8 cellular contexts compared by ENCODE assay signal in genomic region chr3:38960953-38961622, GRCh38.
DNase-seq lines count a peak whose midpoint lies in the region; ATAC-seq and TF ChIP-seq lines count a peak whose summit lies in the region.

No MANE protein-coding gene starts in this region.

- no peak overlapping the region for H3K4me3 ChIP-seq in HAP-1
- no peak overlapping the region for H3K4me3 ChIP-seq in left ventricle myocardium inferior
- no peak overlapping the region for H3K4me3 ChIP-seq in spleen

- peak; percentile 58 to 63 for ATAC-seq in activated naive CD4-positive, alpha-beta T cell treated with anti-CD3 and anti-CD28 coated beads, Interleukin-2, amount 50 U/mL, for 72 hours
- ATAC-seq in activated CD8-positive, alpha-beta memory T cell treated with anti-CD3 and anti-CD28 coated beads, Interleukin-2, amount 10 ng/mL, durations not matched to agents 7 days and 5 days: no peak

- no peaks in the 10 kb centered on the region for H3K4me1 Mint-ChIP-seq in activated CD8-positive, alpha-beta memory T cell treated with anti-CD3 and anti-CD28 coated beads, Interleukin-2, amount 10 ng/mL, durations not matched to agents 7 days and 5 days

- H3K36me3 ChIP-seq in HAP-1 (replicated peaks) (no peaks in the 10 kb centered on the region), left ventricle myocardium inferior (no peaks in the 10 kb centered on the region), spleen (no peaks in the 10 kb centered on the region)

- intact Hi-C loops in left ventricle myocardium inferior (cut with micrococcal nuclease) (no loop called here), spleen (cut with DNase I; ENCODE audit: low total_unique reads) (no loop called here)

- no peak for TF ChIP-seq POLR2A in spleen (IDR thresholded peaks at IDR 0.05)

- no peaks in the 10 kb centered on the region for H3K9me3 Mint-ChIP-seq in activated naive CD4-positive, alpha-beta T cell treated with anti-CD3 and anti-CD28 coated beads, Interleukin-2, amount 50 U/mL, for 72 hours
- H3K9me3 Mint-ChIP-seq in activated CD8-positive, alpha-beta memory T cell treated with anti-CD3 and anti-CD28 coated beads, Interleukin-2, amount 10 ng/mL, durations not matched to agents 7 days and 5 days (ENCODE audit: low read depth): no peaks in the 10 kb centered on the region

- peak; percentile 55 for DNase-seq in DMS53 (lab: John Stamatoyannopoulos, UW)
- peak; percentile 49 to 62 for DNase-seq in HAP-1 (ENCODE audit: low spot score in 2 of 2)
- DNase-seq in NCI-H526 treated with DMSO at 0.1 percent for 48 hours (lab: John Stamatoyannopoulos, UW): peak; percentile 26
- peak in 1 of 2 donors; percentile 21 for DNase-seq in activated naive CD4-positive, alpha-beta T cell treated with anti-CD3 and anti-CD28 coated beads, Interleukin-2, amount 50 U/mL, for 72 hours (ENCODE audit: low spot score in 2 of 2)
- no peak for DNase-seq in left ventricle myocardium inferior
- no peak for DNase-seq in spleen
- no peak for DNase-seq in activated CD8-positive, alpha-beta memory T cell treated with anti-CD3 and anti-CD28 coated beads for 24 hours
- DNase-seq in activated CD8-positive, alpha-beta memory T cell treated with anti-CD3 and anti-CD28 coated beads, Interleukin-2, amount 10 ng/mL, durations not matched to agents 7 days and 5 days: no peak

- H3K4me1 ChIP-seq in HAP-1 (peaks cover 9% of the 10 kb centered on the region), left ventricle myocardium inferior (peaks cover 3% of the 10 kb centered on the region), spleen (peaks cover 0 to 9% (median 0%) of the 10 kb centered on the region in 6 donors)

- in situ Hi-C loops in HAP-1 (cut with MboI; ENCODE audit: low sequenced_read_pairs): no loop called here

- H3K9me3 ChIP-seq in HAP-1 (no peaks in the 10 kb centered on the region), left ventricle myocardium inferior (replicated peaks) (no peaks in the 10 kb centered on the region), spleen (no peaks in the 10 kb centered on the region)

- H3K27me3 Mint-ChIP-seq in activated CD8-positive, alpha-beta memory T cell treated with anti-CD3 and anti-CD28 coated beads, Interleukin-2, amount 10 ng/mL, durations not matched to agents 7 days and 5 days: peaks cover 3% of the 10 kb centered on the region

- CTCF ChIA-PET in activated CD8-positive, alpha-beta memory T cell treated with anti-CD3 and anti-CD28 coated beads, Interleukin-2, amount 10 ng/mL, durations not matched to agents 7 days and 5 days (lab: Charles Lee): interaction anchor here (0.7 to 2.3 kb wide), 5 partner anchors 9 to 210 kb away, joined by 3 to 10 read pairs (median 3); no protein-coding TSS in a partner anchor

- H3K36me3 Mint-ChIP-seq in activated naive CD4-positive, alpha-beta T cell treated with anti-CD3 and anti-CD28 coated beads, Interleukin-2, amount 50 U/mL, for 72 hours: no peaks in the 10 kb centered on the region
- H3K36me3 Mint-ChIP-seq in activated CD8-positive, alpha-beta memory T cell treated with anti-CD3 and anti-CD28 coated beads, Interleukin-2, amount 10 ng/mL, durations not matched to agents 7 days and 5 days: no peaks in the 10 kb centered on the region

- no peak overlapping the region for H3K27ac Mint-ChIP-seq in activated naive CD4-positive, alpha-beta T cell treated with anti-CD3 and anti-CD28 coated beads, Interleukin-2, amount 50 U/mL, for 72 hours
- no peak overlapping the region for H3K27ac Mint-ChIP-seq in activated CD8-positive, alpha-beta memory T cell treated with anti-CD3 and anti-CD28 coated beads, Interleukin-2, amount 10 ng/mL, durations not matched to agents 7 days and 5 days

- H3K4me3 Mint-ChIP-seq in activated CD8-positive, alpha-beta memory T cell treated with anti-CD3 and anti-CD28 coated beads, Interleukin-2, amount 10 ng/mL, durations not matched to agents 7 days and 5 days: no peak overlapping the region

- H3K27ac ChIP-seq in left ventricle myocardium inferior (replicated peaks) (no peak overlapping the region), spleen (peak overlapping the region in 7 of 8 donors; percentile 1 to 69 (median 51))

- peaks cover 7% of the 10 kb centered on the region; the same call in 1 of the 2 replicates for H3K27me3 ChIP-seq in HAP-1 (ENCODE audit: low read depth)
- no peaks in the 10 kb centered on the region for H3K27me3 ChIP-seq in left ventricle myocardium inferior (ENCODE audit: low read depth)
- no peaks in the 10 kb centered on the region for H3K27me3 ChIP-seq in spleen (replicated peaks in 1 of 7)

- 5 to 21% (median 8%) methylated on average over 5 of the region's 5 CpGs for WGBS in spleen, 5 donors

- TF ChIP-seq CTCF in left ventricle myocardium inferior (IDR thresholded peaks at IDR 0.05; ENCODE audit: borderline replicate concordance): peak; percentile 71
- peak in 10 of 11 experiments; percentile 12 to 75 (median 58) for TF ChIP-seq CTCF in spleen (IDR thresholded peaks at IDR 0.05 in 8 of 11, conservative IDR thresholded peaks at IDR 0.05 in 3 of 11)

Comparison
In these comparisons a context has a peak if more than half of its experiments do, and no peak if none do; other contexts are left out.
1. DNase-seq: peak in DMS53 (single experiment), HAP-1 (2 of 2) and NCI-H526 treated with DMSO at 0.1 percent for 48 hours (single experiment); none in left ventricle myocardium inferior (single experiment), spleen (single experiment), activated CD8-positive, alpha-beta memory T cell treated with anti-CD3 and anti-CD28 coated beads for 24 hours (single experiment) and activated CD8-positive, alpha-beta memory T cell treated with anti-CD3 and anti-CD28 coated beads, Interleukin-2, amount 10 ng/mL, durations not matched to agents 7 days and 5 days (single experiment).